1 cellular context compared by ENCODE assay signal in the genomic region with DNA sequence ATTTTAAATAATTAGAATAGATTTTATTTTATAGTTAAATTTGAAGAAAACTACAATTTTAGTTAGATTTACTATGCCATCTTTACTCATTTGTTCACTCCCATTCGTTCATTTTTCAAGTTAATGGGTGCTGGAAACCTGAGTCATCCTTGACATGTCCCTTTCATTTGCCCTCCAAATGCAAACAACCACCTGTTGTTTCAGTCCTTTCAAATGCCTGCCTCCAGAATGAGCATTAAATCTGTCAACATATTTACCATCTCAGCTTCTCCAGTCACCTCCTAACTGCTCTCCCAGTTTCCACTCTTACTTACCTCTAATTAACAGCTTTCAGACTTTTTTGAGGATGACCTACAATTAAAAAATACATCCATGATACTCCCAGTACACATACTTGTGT.
TF ChIP-seq lines count a peak whose summit lies in the region.

No MANE protein-coding gene starts in this region.

TF ChIP-seq in HepG2, 621 proteins besides CTCF, POLR2A, EP300 and RAD21 (continued from another document and continues in another):
- TF ChIP-seq AHDC1 (CRISPR knock-in tag; IDR thresholded peaks at IDR 0.05; ENCODE audit: borderline replicate concordance) (peak; percentile 71; the same call in 1 of the 2 replicates), CHCHD3 (CRISPR knock-in tag; IDR thresholded peaks at IDR 0.05) (no peak), NFE2L2 (IDR thresholded peaks at IDR 0.05; ENCODE audit: low read length) (peak; percentile 64; the same call in 1 of the 2 replicates), ZNF687 (CRISPR knock-in tag; IDR thresholded peaks at IDR 0.05) (no peak), NFE2 (CRISPR knock-in tag; IDR thresholded peaks at IDR 0.05) (0 out of 2 replicates have a peak, but pooled peaks have one; percentile 37), RXRA (CRISPR knock-in tag; IDR thresholded peaks at IDR 0.05) (no peak), THAP8 (CRISPR knock-in tag; IDR thresholded peaks at IDR 0.05; ENCODE audit: borderline replicate concordance) (no peak), U2AF1 (optimal IDR thresholded peaks at IDR 0.05; ENCODE audit: low read depth, low read length) (no peak), IRX3 (CRISPR knock-in tag; IDR thresholded peaks at IDR 0.05; ENCODE audit: borderline replicate concordance, low read depth) (no peak), PCBP2 (optimal IDR thresholded peaks at IDR 0.05; ENCODE audit: low read depth, low read length, poor library complexity, severe bottlenecking) (no peak), FOXK1 (CRISPR knock-in tag; IDR thresholded peaks at IDR 0.05; ENCODE audit: borderline replicate concordance, low read depth) (peak; percentile 31; the same call in 1 of the 2 replicates), SIX4 (CRISPR knock-in tag; IDR thresholded peaks at IDR 0.05) (peak; percentile 51; the same call in 1 of the 2 replicates), ATF3 (CRISPR knock-in tag; IDR thresholded peaks at IDR 0.05) (peak; percentile 37; the same call in 1 of the 2 replicates), ZNF10 (CRISPR knock-in tag; IDR thresholded peaks at IDR 0.05; ENCODE audit: borderline replicate concordance, low read depth) (no peak), HMG20B (CRISPR knock-in tag; conservative IDR thresholded peaks at IDR 0.05) (0 out of 2 replicates have a peak, but pooled peaks have one; percentile 26), SRSF1 (optimal IDR thresholded peaks at IDR 0.05; ENCODE audit: low read depth, low read length) (no peak), FOSL1 (CRISPR knock-in tag; IDR thresholded peaks at IDR 0.05; ENCODE audit: borderline replicate concordance) (no peak), JUND (CRISPR knock-in tag; IDR thresholded peaks at IDR 0.05) (no peak), ZNF644 (CRISPR knock-in tag; IDR thresholded peaks at IDR 0.05; ENCODE audit: low read depth) (0 out of 2 replicates have a peak, but pooled peaks have one; percentile 44), ERF (CRISPR knock-in tag; IDR thresholded peaks at IDR 0.05) (0 out of 2 replicates have a peak, but pooled peaks have one; percentile 30), MXD4 (CRISPR knock-in tag; IDR thresholded peaks at IDR 0.05) (no peak), DMAP1 (CRISPR knock-in tag; IDR thresholded peaks at IDR 0.05) (no peak), HDAC1 (CRISPR knock-in tag; IDR thresholded peaks at IDR 0.05) (no peak), ZNF543 (CRISPR knock-in tag; IDR thresholded peaks at IDR 0.05) (no peak), PHF20 (CRISPR knock-in tag; IDR thresholded peaks at IDR 0.05) (no peak), FOXP1 (IDR thresholded peaks at IDR 0.05) (no peak), FOXP1 (CRISPR knock-in tag; IDR thresholded peaks at IDR 0.05) (peak; percentile 86), ZNF614 (CRISPR knock-in tag; IDR thresholded peaks at IDR 0.05; ENCODE audit: borderline replicate concordance) (no peak), NR2F6 (IDR thresholded peaks at IDR 0.05) (no peak), NR2F6 (CRISPR knock-in tag; IDR thresholded peaks at IDR 0.05) (peak; percentile 40; the same call in 1 of the 2 replicates), SIX1 (CRISPR knock-in tag; IDR thresholded peaks at IDR 0.05; ENCODE audit: borderline replicate concordance) (peak; percentile 13; the same call in 1 of the 2 replicates), FLYWCH1 (CRISPR knock-in tag; IDR thresholded peaks at IDR 0.05) (no peak), KMT2B (CRISPR knock-in tag; IDR thresholded peaks at IDR 0.05) (no peak), ARHGAP35 (CRISPR knock-in tag; IDR thresholded peaks at IDR 0.05; ENCODE audit: borderline replicate concordance) (no peak), KDM1A (CRISPR knock-in tag; IDR thresholded peaks at IDR 0.05) (no peak), TEAD3 (CRISPR knock-in tag; optimal IDR thresholded peaks at IDR 0.05; ENCODE audit: borderline replicate concordance) (peak; percentile 74), RCOR2 (CRISPR knock-in tag; IDR thresholded peaks at IDR 0.05) (peak; percentile 51; the same call in 1 of the 2 replicates)
- TF ChIP-seq, protein P1, sequence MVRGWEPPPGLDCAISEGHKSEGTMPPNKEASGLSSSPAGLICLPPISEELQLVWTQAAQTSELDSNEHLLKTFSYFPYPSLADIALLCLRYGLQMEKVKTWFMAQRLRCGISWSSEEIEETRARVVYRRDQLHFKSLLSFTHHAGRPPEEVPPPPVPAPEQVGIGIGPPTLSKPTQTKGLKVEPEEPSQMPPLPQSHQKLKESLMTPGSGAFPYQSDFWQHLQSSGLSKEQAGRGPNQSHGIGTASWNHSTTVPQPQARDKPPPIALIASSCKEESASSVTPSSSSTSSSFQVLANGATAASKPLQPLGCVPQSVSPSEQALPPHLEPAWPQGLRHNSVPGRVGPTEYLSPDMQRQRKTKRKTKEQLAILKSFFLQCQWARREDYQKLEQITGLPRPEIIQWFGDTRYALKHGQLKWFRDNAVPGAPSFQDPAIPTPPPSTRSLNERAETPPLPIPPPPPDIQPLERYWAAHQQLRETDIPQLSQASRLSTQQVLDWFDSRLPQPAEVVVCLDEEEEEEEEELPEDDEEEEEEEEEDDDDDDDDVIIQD (CRISPR knock-in tag; IDR thresholded peaks at IDR 0.05; ENCODE audit: low read depth) = peak; percentile 84; the same call in 1 of the 2 replicates
- TF ChIP-seq, protein P2, sequence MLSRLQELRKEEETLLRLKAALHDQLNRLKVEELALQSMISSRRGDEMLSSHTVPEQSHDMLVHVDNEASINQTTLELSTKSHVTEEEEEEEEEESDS (CRISPR knock-in tag; IDR thresholded peaks at IDR 0.05; ENCODE audit: borderline replicate concordance) = no peak
- TF ChIP-seq, protein P3, sequence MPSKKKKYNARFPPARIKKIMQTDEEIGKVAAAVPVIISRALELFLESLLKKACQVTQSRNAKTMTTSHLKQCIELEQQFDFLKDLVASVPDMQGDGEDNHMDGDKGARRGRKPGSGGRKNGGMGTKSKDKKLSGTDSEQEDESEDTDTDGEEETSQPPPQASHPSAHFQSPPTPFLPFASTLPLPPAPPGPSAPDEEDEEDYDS (CRISPR knock-in tag; IDR thresholded peaks at IDR 0.05) = peak; percentile 25; the same call in 1 of the 2 replicates
- TF ChIP-seq, protein P4, sequence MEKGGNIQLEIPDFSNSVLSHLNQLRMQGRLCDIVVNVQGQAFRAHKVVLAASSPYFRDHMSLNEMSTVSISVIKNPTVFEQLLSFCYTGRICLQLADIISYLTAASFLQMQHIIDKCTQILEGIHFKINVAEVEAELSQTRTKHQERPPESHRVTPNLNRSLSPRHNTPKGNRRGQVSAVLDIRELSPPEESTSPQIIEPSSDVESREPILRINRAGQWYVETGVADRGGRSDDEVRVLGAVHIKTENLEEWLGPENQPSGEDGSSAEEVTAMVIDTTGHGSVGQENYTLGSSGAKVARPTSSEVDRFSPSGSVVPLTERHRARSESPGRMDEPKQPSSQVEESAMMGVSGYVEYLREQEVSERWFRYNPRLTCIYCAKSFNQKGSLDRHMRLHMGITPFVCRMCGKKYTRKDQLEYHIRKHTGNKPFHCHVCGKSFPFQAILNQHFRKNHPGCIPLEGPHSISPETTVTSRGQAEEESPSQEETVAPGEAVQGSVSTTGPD (CRISPR knock-in tag; IDR thresholded peaks at IDR 0.05) = no peak
- TF ChIP-seq, protein P5, sequence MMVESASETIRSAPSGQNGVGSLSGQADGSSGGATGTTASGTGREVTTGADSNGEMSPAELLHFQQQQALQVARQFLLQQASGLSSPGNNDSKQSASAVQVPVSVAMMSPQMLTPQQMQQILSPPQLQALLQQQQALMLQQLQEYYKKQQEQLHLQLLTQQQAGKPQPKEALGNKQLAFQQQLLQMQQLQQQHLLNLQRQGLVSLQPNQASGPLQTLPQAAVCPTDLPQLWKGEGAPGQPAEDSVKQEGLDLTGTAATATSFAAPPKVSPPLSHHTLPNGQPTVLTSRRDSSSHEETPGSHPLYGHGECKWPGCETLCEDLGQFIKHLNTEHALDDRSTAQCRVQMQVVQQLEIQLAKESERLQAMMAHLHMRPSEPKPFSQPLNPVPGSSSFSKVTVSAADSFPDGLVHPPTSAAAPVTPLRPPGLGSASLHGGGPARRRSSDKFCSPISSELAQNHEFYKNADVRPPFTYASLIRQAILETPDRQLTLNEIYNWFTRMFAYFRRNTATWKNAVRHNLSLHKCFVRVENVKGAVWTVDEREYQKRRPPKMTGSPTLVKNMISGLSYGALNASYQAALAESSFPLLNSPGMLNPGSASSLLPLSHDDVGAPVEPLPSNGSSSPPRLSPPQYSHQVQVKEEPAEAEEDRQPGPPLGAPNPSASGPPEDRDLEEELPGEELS (CRISPR knock-in tag; IDR thresholded peaks at IDR 0.05) = peak; percentile 71
- TF ChIP-seq, protein P6, sequence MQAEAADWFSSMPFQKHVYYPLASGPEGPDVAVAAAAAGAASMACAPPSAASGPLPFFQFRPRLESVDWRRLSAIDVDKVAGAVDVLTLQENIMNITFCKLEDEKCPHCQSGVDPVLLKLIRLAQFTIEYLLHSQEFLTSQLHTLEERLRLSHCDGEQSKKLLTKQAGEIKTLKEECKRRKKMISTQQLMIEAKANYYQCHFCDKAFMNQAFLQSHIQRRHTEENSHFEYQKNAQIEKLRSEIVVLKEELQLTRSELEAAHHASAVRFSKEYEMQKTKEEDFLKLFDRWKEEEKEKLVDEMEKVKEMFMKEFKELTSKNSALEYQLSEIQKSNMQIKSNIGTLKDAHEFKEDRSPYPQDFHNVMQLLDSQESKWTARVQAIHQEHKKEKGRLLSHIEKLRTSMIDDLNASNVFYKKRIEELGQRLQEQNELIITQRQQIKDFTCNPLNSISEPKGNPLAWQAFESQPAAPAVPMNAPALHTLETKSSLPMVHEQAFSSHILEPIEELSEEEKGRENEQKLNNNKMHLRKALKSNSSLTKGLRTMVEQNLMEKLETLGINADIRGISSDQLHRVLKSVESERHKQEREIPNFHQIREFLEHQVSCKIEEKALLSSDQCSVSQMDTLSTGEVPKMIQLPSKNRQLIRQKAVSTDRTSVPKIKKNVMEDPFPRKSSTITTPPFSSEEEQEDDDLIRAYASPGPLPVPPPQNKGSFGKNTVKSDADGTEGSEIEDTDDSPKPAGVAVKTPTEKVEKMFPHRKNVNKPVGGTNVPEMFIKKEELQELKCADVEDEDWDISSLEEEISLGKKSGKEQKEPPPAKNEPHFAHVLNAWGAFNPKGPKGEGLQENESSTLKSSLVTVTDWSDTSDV (CRISPR knock-in tag; IDR thresholded peaks at IDR 0.05) = no peak
